ENCODE assay signal across 11 cellular contexts in genomic region chr20:40497781-40498691, GRCh38.
DNase-seq lines count a peak whose midpoint lies in the region; ATAC-seq, FAIRE-seq and TF ChIP-seq lines count a peak whose summit lies in the region.
"Had no signal": no experiment of that assay in that cellular context is flagged by ENCODE, and none has a peak within 500 bp of the region (broad histone marks: within the 10 kb centered on the region; RNA-seq: fewer than 3 reads in every experiment).

No MANE protein-coding gene starts in this region.

- H3K36me3 ChIP-seq in ascending aorta (no peaks in the 10 kb centered on the region), upper lobe of right lung (no peaks in the 10 kb centered on the region)

- H3K27me3 ChIP-seq in ascending aorta (no peaks in the 10 kb centered on the region), upper lobe of right lung (no peaks in the 10 kb centered on the region)

- intact Hi-C loops in ascending aorta (cut with DNase I) = no loop called here
- intact Hi-C loops in upper lobe of right lung (cut with DNase I) = no loop called here

- H3K4me3 ChIP-seq in ascending aorta (no peak overlapping the region), upper lobe of right lung (no peak overlapping the region)

- H3K9me3 ChIP-seq in ascending aorta (no peaks in the 10 kb centered on the region), upper lobe of right lung (no peaks in the 10 kb centered on the region)

- H3K36me3 Mint-ChIP-seq in activated naive CD8-positive, alpha-beta T cell treated with anti-CD3 and anti-CD28 coated beads, Interleukin-2, amount 50 U/mL, for 24 hours (ENCODE audit: low read depth) = no peaks in the 10 kb centered on the region
- H3K36me3 Mint-ChIP-seq in activated naive CD8-positive, alpha-beta T cell treated with anti-CD3 and anti-CD28 coated beads for 36 hours = no peaks in the 10 kb centered on the region

- H3K9me3 Mint-ChIP-seq in activated naive CD8-positive, alpha-beta T cell treated with anti-CD3 and anti-CD28 coated beads, Interleukin-2, amount 50 U/mL, for 24 hours = no peaks in the 10 kb centered on the region
- peaks cover 3% of the 10 kb centered on the region for H3K9me3 Mint-ChIP-seq in activated naive CD8-positive, alpha-beta T cell treated with anti-CD3 and anti-CD28 coated beads for 36 hours

- H3K4me3 Mint-ChIP-seq in activated naive CD8-positive, alpha-beta T cell treated with anti-CD3 and anti-CD28 coated beads, Interleukin-2, amount 50 U/mL, for 24 hours = no peak overlapping the region
- no peak overlapping the region for H3K4me3 Mint-ChIP-seq in activated naive CD8-positive, alpha-beta T cell treated with anti-CD3 and anti-CD28 coated beads for 36 hours

- peak; percentile 2 for DNase-seq in activated naive CD8-positive, alpha-beta T cell treated with anti-CD3 and anti-CD28 coated beads, Interleukin-2, amount 50 U/mL, for 24 hours
- no peak for DNase-seq in activated naive CD8-positive, alpha-beta T cell treated with anti-CD3 and anti-CD28 coated beads for 36 hours
- DNase-seq in ascending aorta (ENCODE audit: low spot score in 2 of 2) (peak; percentile 43 to 76), upper lobe of right lung (peak; percentile 84), iPS-NIHi11 (ENCODE audit: low spot score) (no peak)
- no peak for DNase-seq in NK-92 treated with Interleukin-12 subunit alpha and Interleukin-12 subunit beta, amount 100 ng/mL, for 24 hours (lab: John Stamatoyannopoulos, UW)
- DNase-seq: NCI-H1930 had no signal

- H3K27me3 Mint-ChIP-seq in activated naive CD8-positive, alpha-beta T cell treated with anti-CD3 and anti-CD28 coated beads, Interleukin-2, amount 50 U/mL, for 24 hours = no peaks in the 10 kb centered on the region
- no peaks in the 10 kb centered on the region for H3K27me3 Mint-ChIP-seq in activated naive CD8-positive, alpha-beta T cell treated with anti-CD3 and anti-CD28 coated beads for 36 hours

- peak; percentile 36 for FAIRE-seq in islet of Langerhans (lab: Jason Lieb, UNC)

- H3K27ac Mint-ChIP-seq in activated naive CD8-positive, alpha-beta T cell treated with anti-CD3 and anti-CD28 coated beads, Interleukin-2, amount 50 U/mL, for 24 hours = no peak overlapping the region
- no peak overlapping the region for H3K27ac Mint-ChIP-seq in activated naive CD8-positive, alpha-beta T cell treated with anti-CD3 and anti-CD28 coated beads for 36 hours

- H3K27ac ChIP-seq in ascending aorta (no peak overlapping the region), upper lobe of right lung (peak overlapping the region; percentile 28)
- H3K27ac ChIP-seq: 22Rv1 had no signal

- no peak for TF ChIP-seq CTCF in ascending aorta (IDR thresholded peaks at IDR 0.05)
- no peak for TF ChIP-seq CTCF in upper lobe of right lung (IDR thresholded peaks at IDR 0.05)

- no peak for ATAC-seq in activated naive CD8-positive, alpha-beta T cell treated with anti-CD3 and anti-CD28 coated beads, Interleukin-2, amount 50 U/mL, for 24 hours
- ATAC-seq in upper lobe of right lung = peak; percentile 90
- ATAC-seq in HG02885 (IDR thresholded peaks at IDR 0.05; ENCODE audit: poor library complexity, unreplicated experiment) = no peak
- ATAC-seq: SK-N-SH treated with all-trans-retinoic acid at 6 μM for 48 hours had no signal

- H3K4me1 ChIP-seq in ascending aorta (no peaks in the 10 kb centered on the region), upper lobe of right lung (no peaks in the 10 kb centered on the region)

- H3K4me1 Mint-ChIP-seq in activated naive CD8-positive, alpha-beta T cell treated with anti-CD3 and anti-CD28 coated beads, Interleukin-2, amount 50 U/mL, for 24 hours = peaks cover 7% of the 10 kb centered on the region
- peaks cover 7% of the 10 kb centered on the region for H3K4me1 Mint-ChIP-seq in activated naive CD8-positive, alpha-beta T cell treated with anti-CD3 and anti-CD28 coated beads for 36 hours

Comparison
In these comparisons a context has a peak if more than half of its experiments do, and no peak if none do; other contexts are left out.
1. DNase-seq: peak in activated naive CD8-positive, alpha-beta T cell treated with anti-CD3 and anti-CD28 coated beads, Interleukin-2, amount 50 U/mL, for 24 hours (single experiment), ascending aorta (2 of 2) and upper lobe of right lung (single experiment); none in activated naive CD8-positive, alpha-beta T cell treated with anti-CD3 and anti-CD28 coated beads for 36 hours (single experiment), NK-92 treated with Interleukin-12 subunit alpha and Interleukin-12 subunit beta, amount 100 ng/mL, for 24 hours (single experiment) and iPS-NIHi11 (single experiment).